Comparison of ENCODE assay signal across 16 cellular contexts in genomic region chr5:168422431-168422830, GRCh38.
DNase-seq lines count a peak whose midpoint lies in the region; ATAC-seq, FAIRE-seq and TF ChIP-seq lines count a peak whose summit lies in the region.
"Had no signal": no experiment of that assay in that cellular context is flagged by ENCODE, and none has a peak within 500 bp of the region (broad histone marks: within the 10 kb centered on the region; RNA-seq: fewer than 3 reads in every experiment).

No MANE protein-coding gene starts in this region.

- no peak overlapping the region for H4K5ac ChIP-seq in H1 (ENCODE audit: insufficient read length, low read depth, low read length)

- no peaks in the 10 kb centered on the region for H3K23me2 ChIP-seq in H1 (ENCODE audit: low read depth, low read length)

- no peaks in the 10 kb centered on the region for H3K9me2 ChIP-seq in OCI-LY7 (ENCODE audit: insufficient read depth, low read length)

- no peak overlapping the region for H2BK5ac ChIP-seq in H1 (ENCODE audit: low read depth, low read length)
- H2BK5ac ChIP-seq in trophoblast cell (ENCODE audit: low read depth, low read length, poor library complexity), result no peak overlapping the region

- DNase-seq in NCI-H1092 treated with DMSO at 0.1 percent for 48 hours (lab: John Stamatoyannopoulos, UW) (peak; percentile 15), NCI-H1092 (lab: John Stamatoyannopoulos, UW) (no peak), OCI-LY7 (ENCODE audit: low spot score) (no peak), H1 (ENCODE audit: low read depth in 1 of 2, low spot score in 2 of 2) (no peak), trophoblast cell (peak; percentile 14 to 57), SJCRH30 (no peak), lower lobe of right lung (no peak), frontal cortex (ENCODE audit: low spot score in 2 of 2) (no peak)
- DNase-seq: activated CD8-positive, alpha-beta memory T cell treated with anti-CD3 and anti-CD28 coated beads for 24 hours; activated naive CD8-positive, alpha-beta T cell treated with anti-CD3 and anti-CD28 coated beads for 36 hours; hippocampal formation; NCI-H1048; psoas muscle; substantia nigra had no signal

- H3K23ac ChIP-seq in H1 (ENCODE audit: insufficient read length), result no peak overlapping the region
- H3K23ac ChIP-seq in trophoblast cell (ENCODE audit: low read length), result no peak overlapping the region

- no peaks in the 10 kb centered on the region for H4K20me1 ChIP-seq in OCI-LY7 (ENCODE audit: insufficient read depth, low read length)
- peaks cover 1 to 4% of the 10 kb centered on the region in 2 experiments for H4K20me1 ChIP-seq in H1 (replicated peaks in 1 of 2; ENCODE audit: control insufficient read depth in 1 of 2, insufficient read depth in 2 of 2, low read length in 2 of 2)

- no TSS peak for BruUV-seq in OCI-LY7 (replicated peaks; lab: Mats Ljungman, UMichigan)

- H3K4ac ChIP-seq in H1 (replicated peaks; ENCODE audit: insufficient read length, low read depth, low read length) (no peak overlapping the region), trophoblast cell (ENCODE audit: low read depth, low read length) (no peak overlapping the region)

- no peak for ATAC-seq in lower lobe of right lung
- ATAC-seq: psoas muscle had no signal

- no peak for FAIRE-seq in H1 (lab: Jason Lieb, UNC)
- no peak for FAIRE-seq in frontal cortex (lab: Jason Lieb, UNC)
- FAIRE-seq: A204.1, GM12891 had no signal

- no peak for TF ChIP-seq POLR2A in H1 (IDR thresholded peaks at IDR 0.05; ENCODE audit: control extremely low read depth in 1 of 2, low read depth in 2 of 2, low read length in 2 of 2)

- H3K79me1 ChIP-seq in H1 (ENCODE audit: low read depth, low read length), result no peaks in the 10 kb centered on the region
- no peaks in the 10 kb centered on the region for H3K79me1 ChIP-seq in trophoblast cell (ENCODE audit: low read length)

- H3K9ac ChIP-seq in H1 (replicated peaks in 1 of 4; ENCODE audit: extremely low read depth in 1 of 4, low read depth in 3 of 4, low read length in 3 of 4) (no peak overlapping the region), trophoblast cell (ENCODE audit: low read length) (no peak overlapping the region)

- no peak for TF ChIP-seq EP300 in H1 (IDR thresholded peaks at IDR 0.05; ENCODE audit: borderline replicate concordance in 1 of 2, low read depth in 2 of 2, low read length in 2 of 2)

- no peak overlapping the region for H3K56ac ChIP-seq in H1 (replicated peaks; ENCODE audit: insufficient read length, low read depth, low read length)

- no peak overlapping the region for H4K12ac ChIP-seq in trophoblast cell (ENCODE audit: low read depth, low read length)

- no peaks in the 10 kb centered on the region for H3K4me1 ChIP-seq in OCI-LY7 (ENCODE audit: insufficient read depth, low read length, poor library complexity, severe bottlenecking)
- no peaks in the 10 kb centered on the region for H3K4me1 ChIP-seq in H1 (replicated peaks in 1 of 4; ENCODE audit: control insufficient read depth in 3 of 4, insufficient read depth in 4 of 4, low read length in 3 of 4)
- H3K4me1 ChIP-seq in trophoblast cell (ENCODE audit: control insufficient read depth in 1 of 2, insufficient read depth in 2 of 2, low read length in 2 of 2), result peaks cover 0 to 3% of the 10 kb centered on the region in 2 experiments
- peaks cover 12% of the 10 kb centered on the region for H3K4me1 ChIP-seq in SJCRH30
- H3K4me1 ChIP-seq in lower lobe of right lung, result no peaks in the 10 kb centered on the region
- H3K4me1 ChIP-seq: psoas muscle had no signal

- no peak overlapping the region for H3K4me3 ChIP-seq in OCI-LY7 (ENCODE audit: low read depth, low read length, poor library complexity, severe bottlenecking)
- no peak overlapping the region for H3K4me3 ChIP-seq in H1 (ENCODE audit: extremely low read depth in 1 of 4, insufficient read depth in 2 of 4, low read depth in 3 of 4, low read length in 4 of 4)
- H3K4me3 ChIP-seq in trophoblast cell (ENCODE audit: low read depth, low read length), result no peak overlapping the region
- H3K4me3 ChIP-seq in SJCRH30, result no peak overlapping the region
- no peak overlapping the region for H3K4me3 ChIP-seq in lower lobe of right lung
- H3K4me3 ChIP-seq: psoas muscle had no signal

- POLR2A ChIA-PET in OCI-LY7 (lab: Charles Lee) (no interaction called here), H1 (lab: Charles Lee; ENCODE audit: partially characterized antibody) (interaction anchor here (1.2 kb wide), 1 partner anchor 48 kb away, joined by 3 read pairs; no protein-coding TSS in a partner anchor)

- H3K9me3 ChIP-seq in OCI-LY7 (ENCODE audit: low read length), result no peaks in the 10 kb centered on the region
- no peaks in the 10 kb centered on the region for H3K9me3 ChIP-seq in H1 (ENCODE audit: insufficient read depth in 2 of 2, low read depth in 1 of 2, low read length in 1 of 2)
- peaks cover 1% of the 10 kb centered on the region for H3K9me3 ChIP-seq in trophoblast cell (ENCODE audit: insufficient read depth, low read depth, low read length)
- H3K9me3 ChIP-seq in SJCRH30 (replicated peaks), result no peaks in the 10 kb centered on the region
- H3K9me3 ChIP-seq in lower lobe of right lung, result no peaks in the 10 kb centered on the region
- H3K9me3 ChIP-seq: psoas muscle had no signal

- H4K91ac ChIP-seq in H1 (replicated peaks; ENCODE audit: insufficient read length, low read length) (no peak overlapping the region), trophoblast cell (ENCODE audit: low read depth, low read length) (no peak overlapping the region)

- no peak overlapping the region for H2BK12ac ChIP-seq in H1 (ENCODE audit: low read depth, low read length)
- no peak overlapping the region for H2BK12ac ChIP-seq in trophoblast cell (ENCODE audit: low read length)

- TF ChIP-seq RAD21 in H1 (IDR thresholded peaks at IDR 0.05 in 1 of 2, conservative IDR thresholded peaks at IDR 0.05 in 1 of 2; ENCODE audit: low read depth in 2 of 2, low read length in 2 of 2), result peak; percentile 52 to 58

- H3K14ac ChIP-seq in H1 (ENCODE audit: insufficient read length) (no peak overlapping the region), trophoblast cell (ENCODE audit: low read length) (no peak overlapping the region)

- no peaks in the 10 kb centered on the region for H3K79me2 ChIP-seq in OCI-LY7 (ENCODE audit: insufficient read depth, low read depth, low read length)
- no peaks in the 10 kb centered on the region for H3K79me2 ChIP-seq in H1 (ENCODE audit: control insufficient read depth in 1 of 2, insufficient read depth in 2 of 2, low read length in 2 of 2)
- H3K79me2 ChIP-seq in trophoblast cell (ENCODE audit: control insufficient read depth, insufficient read depth, low read length, poor library complexity), result no peaks in the 10 kb centered on the region

- H4K8ac ChIP-seq in H1 (ENCODE audit: extremely low read depth, insufficient read depth, low read length), result no peak overlapping the region
- H4K8ac ChIP-seq in trophoblast cell (ENCODE audit: low read depth, low read length), result no peak overlapping the region

- WGBS in H1 (ENCODE audit: extremely low coverage in 1 of 2, insufficient coverage in 1 of 2, insufficient read length in 1 of 2, insufficient replicate concordance in 2 of 2, low coverage in 1 of 2, low lambda C conversion rate in 2 of 2, missing lambda C conversion rate in 1 of 2), 2 experiments, result 100% methylated on average over 4 of the region's 4 CpGs; no CpG with 5 or more reads in 1 of the 2 experiments
- WGBS in trophoblast cell (ENCODE audit: extremely low coverage, insufficient coverage, insufficient read length), result no CpG with 5 or more reads among the region's 4 CpGs

- H3K27me3 ChIP-seq in H1 (replicated peaks in 1 of 4; ENCODE audit: control insufficient read depth in 3 of 4, extremely low read depth in 1 of 4, insufficient read depth in 3 of 4, low read length in 3 of 4), result no peaks in the 10 kb centered on the region
- H3K27me3 ChIP-seq in trophoblast cell (ENCODE audit: insufficient read depth, low read length), result no peaks in the 10 kb centered on the region
- H3K27me3 ChIP-seq in SJCRH30, result no peaks in the 10 kb centered on the region; the same call in 1 of the 2 replicates
- H3K27me3 ChIP-seq in lower lobe of right lung (ENCODE audit: low read depth), result no peaks in the 10 kb centered on the region

- no peak overlapping the region for H2AFZ ChIP-seq in OCI-LY7 (ENCODE audit: low read length)
- no peak overlapping the region for H2AFZ ChIP-seq in H1 (ENCODE audit: low read length)
- no peak overlapping the region for H2AFZ ChIP-seq in trophoblast cell (ENCODE audit: insufficient read depth, low read length, poor library complexity)

- H3K27ac ChIP-seq in OCI-LY7 (ENCODE audit: low read depth, low read length, poor library complexity, severe bottlenecking) (no peak overlapping the region), H1 (ENCODE audit: low read depth, low read length) (no peak overlapping the region), trophoblast cell (ENCODE audit: low read depth, low read length) (no peak overlapping the region), SJCRH30 (no peak overlapping the region), lower lobe of right lung (no peak overlapping the region)
- H3K27ac ChIP-seq: psoas muscle had no signal

- no peak overlapping the region for H2BK15ac ChIP-seq in H1 (ENCODE audit: low read length)

- H3K18ac ChIP-seq in H1 (ENCODE audit: extremely low read depth, low read length), result no peak overlapping the region
- H3K18ac ChIP-seq in trophoblast cell (ENCODE audit: low read length), result no peak overlapping the region

- TF ChIP-seq CTCF in OCI-LY7 (conservative IDR thresholded peaks at IDR 0.05; ENCODE audit: low read length) (peak; percentile 28; the same call in 1 of the 2 replicates), H1 (IDR thresholded peaks at IDR 0.05; ENCODE audit: control extremely low read depth in 1 of 3, insufficient read depth in 1 of 3, low read depth in 1 of 3, low read length in 3 of 3) (peak in 2 of 3 experiments; percentile 39; a peak in 2 of 4 replicates), lower lobe of right lung (IDR thresholded peaks at IDR 0.05) (no peak)

- H3K4me2 ChIP-seq in OCI-LY7 (ENCODE audit: low read length) (no peak overlapping the region), H1 (ENCODE audit: insufficient read depth in 1 of 2, low read depth in 2 of 2, low read length in 2 of 2) (no peak overlapping the region), trophoblast cell (ENCODE audit: low read length) (no peak overlapping the region)

- CTCF ChIA-PET in OCI-LY7 (lab: Charles Lee; ENCODE audit: unreplicated experiment), result no interaction called here
- CTCF ChIA-PET in H1 (lab: Charles Lee; ENCODE audit: partially characterized antibody), result interaction anchor here (0.6 to 10.0 kb wide), 25 partner anchors 9 to 432 kb away, joined by 3 to 66 read pairs (median 4); partner anchors contain the start of gene WWC1

- H2BK20ac ChIP-seq in H1 (ENCODE audit: low read length), result no peak overlapping the region

- H2AK5ac ChIP-seq in H1 (ENCODE audit: low read depth, low read length) (no peak overlapping the region), trophoblast cell (ENCODE audit: low read length) (no peak overlapping the region)

- H2BK120ac ChIP-seq in H1 (replicated peaks; ENCODE audit: low read depth, low read length) (no peak overlapping the region), trophoblast cell (ENCODE audit: insufficient read depth, low read length, poor library complexity) (no peak overlapping the region)

- intact Hi-C loops in OCI-LY7 (cut with micrococcal nuclease; ENCODE audit: unreplicated experiment) (no loop called here), lower lobe of right lung (cut with DNase I) (no loop called here)

- H3K36me3 ChIP-seq in OCI-LY7 (ENCODE audit: insufficient read depth, low read length), result no peaks in the 10 kb centered on the region
- H3K36me3 ChIP-seq in H1 (ENCODE audit: control insufficient read depth in 2 of 4, insufficient read depth in 4 of 4, low read length in 3 of 4), result peaks cover 0 to 7% (median 4%) of the 10 kb centered on the region in 4 experiments; a peak in 3 of 8 replicates
- H3K36me3 ChIP-seq in trophoblast cell (ENCODE audit: control insufficient read depth in 1 of 2, insufficient read depth in 2 of 2, low read length in 2 of 2), result peaks cover 26 to 29% of the 10 kb centered on the region in 2 experiments
- no peaks in the 10 kb centered on the region for H3K36me3 ChIP-seq in SJCRH30
- peaks cover 25% of the 10 kb centered on the region for H3K36me3 ChIP-seq in lower lobe of right lung

Comparison
In these comparisons a context has a peak if more than half of its experiments do, and no peak if none do; other contexts are left out.
1. DNase-seq: peak in NCI-H1092 treated with DMSO at 0.1 percent for 48 hours (single experiment) and trophoblast cell (2 of 2); none in NCI-H1092 (single experiment), OCI-LY7 (single experiment), H1 (0 of 2), SJCRH30 (0 of 2), lower lobe of right lung (single experiment) and frontal cortex (0 of 2).